19 cellular contexts compared by ENCODE assay signal in genomic region chr6:145367149-145367548, GRCh38.
"Had no signal": no experiment of that assay in that cellular context is flagged by ENCODE, and none has a peak within 500 bp of the region (broad histone marks: within the 10 kb centered on the region; RNA-seq: fewer than 3 reads in every experiment).

No MANE protein-coding gene starts in this region.

- H3K4me3 ChIP-seq: colonic mucosa, esophagus squamous epithelium, gastrocnemius medialis, uterus had no signal

- H3K27ac ChIP-seq: colonic mucosa, esophagus squamous epithelium, gastrocnemius medialis, uterus, VCaP had no signal

- DNase-seq: activated CD4-positive, alpha-beta T cell treated with anti-CD3 and anti-CD28 coated beads, Interleukin-2, amount 10 ng/mL, durations not matched to agents 7 days and 5 days; activated CD8-positive, alpha-beta memory T cell treated with anti-CD3 and anti-CD28 coated beads, Interleukin-2, amount 10 ng/mL, durations not matched to agents 7 days and 5 days; activated CD8-positive, alpha-beta T cell treated with anti-CD3 and anti-CD28 coated beads for 36 hours; activated gamma-delta T cell; activated T-cell treated with anti-CD3 and anti-CD28 coated beads for 4 hours; colonic mucosa; esophagus squamous epithelium; gastrocnemius medialis; hypothalamus; midbrain; natural killer cell; retina; stimulated activated CD4-positive, alpha-beta T cell treated with anti-CD3 and anti-CD28 coated beads, Interleukin-2, amount 100 ng/mL, for 48 hours; stimulated activated CD8-positive, alpha-beta memory T cell treated with anti-CD3 and anti-CD28 coated beads, Interleukin-4, amount 100 ng/mL, for 48 hours; stimulated activated naive B cell treated with anti-CD40 and anti-IgM and Interleukin-4, amounts not matched to agents 10 μg/mL and 1 μg/mL and 100 μg/mL, for 72 hours; trophoblast cell; uterus had no signal

- H3K9me3 ChIP-seq: colonic mucosa, esophagus squamous epithelium, gastrocnemius medialis, uterus had no signal

- ATAC-seq: activated CD4-positive, CD25-positive, alpha-beta regulatory T cell treated with anti-CD3 and anti-CD28 coated beads, Interleukin-2, amount 50 U/mL, for 24 hours; activated CD8-positive, alpha-beta memory T cell treated with anti-CD3 and anti-CD28 coated beads, Interleukin-2, amount 10 ng/mL, durations not matched to agents 7 days and 5 days; activated CD8-positive, alpha-beta T cell treated with anti-CD3 and anti-CD28 coated beads for 36 hours; gastrocnemius medialis; natural killer cell; stimulated activated naive B cell treated with anti-CD40 and anti-IgM and Interleukin-4, amounts not matched to agents 10 μg/mL and 1 μg/mL and 100 μg/mL, for 72 hours had no signal

- H3K36me3 ChIP-seq: colonic mucosa, esophagus squamous epithelium, gastrocnemius medialis, uterus had no signal

- H3K27me3 ChIP-seq: colonic mucosa, esophagus squamous epithelium, gastrocnemius medialis, uterus had no signal

- H3K4me1 ChIP-seq: colonic mucosa, esophagus squamous epithelium, gastrocnemius medialis, uterus had no signal
